ENCODE assay signal across 9 cellular contexts in genomic region chr11:63837719-63838118, GRCh38. TPM values are rescaled to one million over a fixed set of nuclear protein-coding genes. Genes with fewer than 3 reads are reported as not detected.
DNase-seq lines count a peak whose midpoint lies in the region; ATAC-seq and TF ChIP-seq lines count a peak whose summit lies in the region.
"Had no signal": no experiment of that assay in that cellular context is flagged by ENCODE, and none has a peak within 500 bp of the region (broad histone marks: within the 10 kb centered on the region; RNA-seq: fewer than 3 reads in every experiment).

No MANE protein-coding gene starts in this region.

- peaks cover 10% of the 10 kb centered on the region for H3K36me3 Mint-ChIP-seq in activated CD4-positive, alpha-beta T cell treated with anti-CD3 and anti-CD28 coated beads for 36 hours (ENCODE audit: low read depth)

- no peak for TF ChIP-seq POLR2A in testis (IDR thresholded peaks at IDR 0.05)

- peak overlapping the region; percentile 96 for H3K27ac ChIP-seq in VCaP
- peak overlapping the region; percentile 84 for H3K27ac ChIP-seq in layer of hippocampus (ENCODE audit: low read depth, low read length)
- peak overlapping the region; percentile 86 to 92 for H3K27ac ChIP-seq in testis

- TF ChIP-seq CTCF in VCaP (conservative IDR thresholded peaks at IDR 0.05) (no peak), testis (IDR thresholded peaks at IDR 0.05) (no peak)

- H3K4me1 ChIP-seq in testis: peaks cover 23% of the 10 kb centered on the region

- 26 to 36% methylated on average over 5 of the region's 5 CpGs for WGBS in testis, 2 donors

- intact Hi-C loops in activated CD4-positive, alpha-beta T cell treated with anti-CD3 and anti-CD28 coated beads for 36 hours (cut with DNase I, micrococcal nuclease): loop anchor here (1.0 to 5.0 kb wide), 21 partner anchors 24 to 481 kb away; partner anchors contain the start of genes OTUB1 (in 2 of the 2), ATL3 (in 1 of the 2), COX8A (in 1 of the 2) and FKBP2 (in 1 of the 2)
- intact Hi-C loops in testis (cut with DNase I; ENCODE audit: low total_unique reads): loop anchor here (5.0 to 10.0 kb wide), 2 partner anchors 110 to 317 kb away; no protein-coding TSS in a partner anchor

- ATAC-seq in activated CD4-positive, alpha-beta T cell treated with anti-CD3 and anti-CD28 coated beads for 36 hours: no peak
- no peak for ATAC-seq in HG03025 (IDR thresholded peaks at IDR 0.05; ENCODE audit: low FRiP score, unreplicated experiment)
- ATAC-seq in GM21717 (IDR thresholded peaks at IDR 0.05; ENCODE audit: unreplicated experiment): no peak
- no peak for ATAC-seq in HG03135 (IDR thresholded peaks at IDR 0.05; ENCODE audit: unreplicated experiment)

- POLR2A ChIA-PET in activated CD4-positive, alpha-beta T cell treated with anti-CD3 and anti-CD28 coated beads for 36 hours (lab: Charles Lee): no interaction called here

- CTCF ChIA-PET in activated CD4-positive, alpha-beta T cell treated with anti-CD3 and anti-CD28 coated beads for 36 hours (lab: Charles Lee): interaction anchor here (0.7 to 5.8 kb wide), 29 partner anchors 10 to 310 kb away, joined by 3 to 72 read pairs (median 4); partner anchors contain the start of genes COX8A, NAA40, RCOR2 and RTN3

- peaks cover 38% of the 10 kb centered on the region for H3K4me1 Mint-ChIP-seq in activated CD4-positive, alpha-beta T cell treated with anti-CD3 and anti-CD28 coated beads for 36 hours

- no peaks in the 10 kb centered on the region for H3K36me3 ChIP-seq in testis (ENCODE audit: low read depth, missing control alignments)
- H3K36me3 ChIP-seq: ovary had no signal

- H3K27me3 Mint-ChIP-seq in activated CD4-positive, alpha-beta T cell treated with anti-CD3 and anti-CD28 coated beads for 36 hours: no peaks in the 10 kb centered on the region

- peak overlapping the region; percentile 73 for H3K27ac Mint-ChIP-seq in activated CD4-positive, alpha-beta T cell treated with anti-CD3 and anti-CD28 coated beads for 36 hours

- no peak overlapping the region for H3K4me3 ChIP-seq in testis

- no peaks in the 10 kb centered on the region for H3K9me3 Mint-ChIP-seq in activated CD4-positive, alpha-beta T cell treated with anti-CD3 and anti-CD28 coated beads for 36 hours (ENCODE audit: low read depth)

- peak overlapping the region; percentile 97 for H3K4me3 Mint-ChIP-seq in activated CD4-positive, alpha-beta T cell treated with anti-CD3 and anti-CD28 coated beads for 36 hours

- no peak for DNase-seq in activated CD4-positive, alpha-beta T cell treated with anti-CD3 and anti-CD28 coated beads for 36 hours
- no peak for DNase-seq in activated CD4-positive, alpha-beta T cell treated with anti-CD3 and anti-CD28 coated beads for 4 hours
- DNase-seq in testis: no peak

- H3K9me3 ChIP-seq in testis: no peaks in the 10 kb centered on the region
- H3K9me3 ChIP-seq: ovary had no signal

- H3K27me3 ChIP-seq in layer of hippocampus (ENCODE audit: control insufficient read depth, insufficient read depth, low read length): no peaks in the 10 kb centered on the region
- H3K27me3 ChIP-seq in testis: no peaks in the 10 kb centered on the region
- H3K27me3 ChIP-seq: ovary had no signal

RNA-seq across cellular contexts. Expression of gene MARK2, which starts 1.2 kb away (rescaled TPM):
- total RNA-seq in activated CD4-positive, alpha-beta T cell treated with anti-CD3 and anti-CD28 coated beads for 36 hours: 10 to 100 TPM; 24.3 to 24.9 TPM
- total RNA-seq in testis: 10 to 100 TPM; 51.7 to 52.8 TPM
- 24.7 TPM for polyA plus RNA-seq in testis (ENCODE audit: insufficient read depth, low read depth, low replicate concordance)

RNA-seq across cellular contexts. Expression of gene SPINDOC, which starts 24.5 kb away (rescaled TPM):
- total RNA-seq in activated CD4-positive, alpha-beta T cell treated with anti-CD3 and anti-CD28 coated beads for 36 hours: 10 to 100 TPM; 25.7 to 26.2 TPM
- 10 to 100 TPM; 38.6 to 45.1 TPM for total RNA-seq in testis
- polyA plus RNA-seq in testis (ENCODE audit: insufficient read depth, low read depth, low replicate concordance): 71.6 TPM
